ENCODE assay signal across 8 cellular contexts in the genomic region with DNA sequence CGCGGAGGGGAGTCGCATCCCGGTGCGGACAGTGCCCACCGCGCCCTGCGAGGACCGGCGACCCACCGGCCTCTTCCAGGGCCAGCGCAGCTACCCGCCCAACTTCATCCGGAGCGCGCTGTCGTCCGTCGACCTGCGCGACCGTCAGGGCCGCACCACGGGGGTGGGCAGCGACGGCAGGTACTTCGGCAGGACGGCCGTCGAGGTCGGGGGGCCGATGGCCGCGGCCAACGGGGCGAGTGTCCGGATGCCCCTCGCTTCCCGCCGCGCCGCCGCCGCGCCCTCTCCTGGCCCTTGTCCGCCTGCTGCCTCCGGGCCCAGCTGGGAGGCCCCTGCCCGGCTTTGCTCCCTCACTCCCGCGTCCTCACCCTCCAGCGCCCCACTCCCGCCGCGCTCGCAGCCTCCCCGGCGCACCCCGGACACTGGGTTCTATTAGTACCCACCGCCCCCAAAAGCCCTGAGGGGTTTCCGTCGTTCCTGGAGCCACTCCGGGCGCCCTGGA. TPM values are rescaled to one million over a fixed set of nuclear protein-coding genes. Genes with fewer than 3 reads are reported as not detected.
DNase-seq lines count a peak whose midpoint lies in the region; ATAC-seq and TF ChIP-seq lines count a peak whose summit lies in the region.
"Not testable (repeated sequence)": the region's sequence is repeated elsewhere in the genome, so short reads cannot be mapped to it uniquely, and the experiment has no call there.

No MANE protein-coding gene starts in this region.

- H3K36me3 Mint-ChIP-seq in activated naive CD8-positive, alpha-beta T cell; endodermal cell (ENCODE audit: low read depth): not testable (repeated sequence)

- not testable (repeated sequence) for H3K4me1 Mint-ChIP-seq in activated naive CD8-positive, alpha-beta T cell (ENCODE audit: low read depth); endodermal cell

- DNase-seq in SW480 (ENCODE audit: low spot score) (peak; percentile 2), endodermal cell (peak; percentile 43), sciatic nerve (ENCODE audit: low spot score) (peak; percentile 58), upper lobe of right lung (peak; percentile 69)
- not testable (repeated sequence) for DNase-seq in iPS DF 6.9 (ENCODE audit: low read depth, low spot score)

- not testable (repeated sequence) for H3K36me3 ChIP-seq in endodermal cell (ENCODE audit: control insufficient read depth, insufficient read depth, low read length); iPS DF 6.9 (ENCODE audit: control insufficient read depth, insufficient read depth, low read length); muscle layer of colon (ENCODE audit: insufficient read depth, low read length); upper lobe of right lung

- not testable (repeated sequence) for H3K9me3 ChIP-seq in endodermal cell (ENCODE audit: control insufficient read depth, low read length); iPS DF 6.9 (ENCODE audit: control insufficient read depth, insufficient read depth, low read length); muscle layer of colon (ENCODE audit: low read length); upper lobe of right lung

- not testable (repeated sequence) for H3K9ac ChIP-seq in endodermal cell (ENCODE audit: extremely low read depth, low read length, poor library complexity, severe bottlenecking); muscle layer of colon (ENCODE audit: low read length)

- H3K27me3 ChIP-seq in endodermal cell (ENCODE audit: control insufficient read depth, insufficient read depth, low read length, poor library complexity, severe bottlenecking): peaks cover 37% of the 10 kb centered on the region
- H3K27me3 ChIP-seq in iPS DF 6.9 (ENCODE audit: control insufficient read depth, insufficient read depth, low read length): peaks cover 15% of the 10 kb centered on the region; the same call in 1 of the 2 replicates
- not testable (repeated sequence) for H3K27me3 ChIP-seq in muscle layer of colon (ENCODE audit: control insufficient read depth in 1 of 2, insufficient read depth in 2 of 2, low read length in 2 of 2); upper lobe of right lung

- ATAC-seq in sciatic nerve (peak; percentile 63), upper lobe of right lung (peak; percentile 79)

- H3K4me3 Mint-ChIP-seq in activated naive CD8-positive, alpha-beta T cell: peak overlapping the region; percentile 82
- peak overlapping the region; percentile 59 for H3K4me3 Mint-ChIP-seq in endodermal cell

- intact Hi-C loops in sciatic nerve (cut with DNase I); upper lobe of right lung (cut with DNase I): not testable (repeated sequence)

- H3K4me3 ChIP-seq in GM08714 (ENCODE audit: low read length): peak overlapping the region; percentile 65; the same call in 1 of the 2 replicates
- H3K4me3 ChIP-seq in endodermal cell (ENCODE audit: low read length): not testable (repeated sequence)
- H3K4me3 ChIP-seq in iPS DF 6.9 (ENCODE audit: low read length): peak overlapping the region; percentile 44; the same call in 1 of the 2 replicates
- peak overlapping the region; percentile 35 to 71 for H3K4me3 ChIP-seq in muscle layer of colon (ENCODE audit: low read depth in 1 of 2, low read length in 2 of 2)
- peak overlapping the region; percentile 63 for H3K4me3 ChIP-seq in upper lobe of right lung

- WGBS in endodermal cell (ENCODE audit: insufficient coverage in 1 of 2, insufficient read length in 1 of 2), 2 experiments: 0% methylated on average over 61 of the region's 63 CpGs; no CpG with 5 or more reads in 1 of the 2 experiments
- no CpG with 5 or more reads among the region's 63 CpGs for WGBS in iPS DF 6.9 (ENCODE audit: insufficient coverage, insufficient read length)

- H3K9me3 Mint-ChIP-seq in activated naive CD8-positive, alpha-beta T cell (ENCODE audit: low read depth); endodermal cell: not testable (repeated sequence)

- not testable (repeated sequence) for H3K27ac ChIP-seq in endodermal cell (ENCODE audit: low read depth, low read length); iPS DF 6.9 (ENCODE audit: low read length)
- H3K27ac ChIP-seq in muscle layer of colon (ENCODE audit: low read depth, low read length) (peak overlapping the region; percentile 23), upper lobe of right lung (peak overlapping the region; percentile 86)

- not testable (repeated sequence) for H3K27me3 Mint-ChIP-seq in activated naive CD8-positive, alpha-beta T cell
- H3K27me3 Mint-ChIP-seq in endodermal cell (ENCODE audit: insufficient read depth): peaks cover 41% of the 10 kb centered on the region

- not testable (repeated sequence) for H3K4me1 ChIP-seq in endodermal cell (ENCODE audit: control insufficient read depth, insufficient read depth, low read length); iPS DF 6.9 (ENCODE audit: control insufficient read depth, insufficient read depth, low read length); muscle layer of colon (ENCODE audit: insufficient read depth, low read length); upper lobe of right lung

- not testable (repeated sequence) for H3K27ac Mint-ChIP-seq in activated naive CD8-positive, alpha-beta T cell; endodermal cell

- TF ChIP-seq CTCF in endodermal cell (conservative IDR thresholded peaks at IDR 0.05): peak; percentile 43
- not testable (repeated sequence) for TF ChIP-seq CTCF in upper lobe of right lung (IDR thresholded peaks at IDR 0.05)

RNA-seq across cellular contexts. Expression of a gene that starts 43.6 kb away (rescaled TPM):
- total RNA-seq in endodermal cell (under 1 TPM; 0.15 to 0.22 TPM), sciatic nerve (not detected), upper lobe of right lung (0.78 TPM)
- polyA plus RNA-seq in endodermal cell (2013, experiment 1 of 2): 0.11 TPM
- not detected for polyA plus RNA-seq in endodermal cell (2013, experiment 2 of 2)
